ENCODE assay signal across 18 cellular contexts in the genomic region with DNA sequence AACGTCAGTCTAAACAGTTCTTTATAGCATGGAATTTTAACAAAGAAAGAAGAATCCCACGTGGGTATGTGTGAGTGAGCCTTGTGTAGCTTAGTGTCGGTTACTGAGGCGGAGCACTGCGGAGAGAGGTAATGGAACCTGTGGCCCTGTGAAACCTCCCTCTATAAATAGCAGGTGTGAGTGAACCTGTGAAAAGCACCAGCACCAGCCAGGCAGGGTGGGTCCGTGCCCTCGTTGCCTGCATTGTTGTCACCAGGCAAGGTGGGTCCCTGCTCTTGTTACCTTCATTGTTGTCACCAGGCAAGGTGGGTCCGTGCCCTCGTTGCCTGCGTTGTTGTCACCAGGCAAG. TPM values are rescaled to one million over a fixed set of nuclear protein-coding genes. Genes with fewer than 3 reads are reported as not detected.
DNase-seq lines count a peak whose midpoint lies in the region; ATAC-seq and TF ChIP-seq lines count a peak whose summit lies in the region.
"Had no signal": no experiment of that assay in that cellular context is flagged by ENCODE, and none has a peak within 500 bp of the region (broad histone marks: within the 10 kb centered on the region; RNA-seq: fewer than 3 reads in every experiment).

No MANE protein-coding gene starts in this region.

- H3K4me2 ChIP-seq in DND-41 (ENCODE audit: insufficient read depth, low read length) (no peak overlapping the region; the same call in 1 of the 2 replicates), trophoblast cell (ENCODE audit: low read length) (no peak overlapping the region)
- H3K4me2 ChIP-seq: KMS-11 had no signal

- H4K8ac ChIP-seq in trophoblast cell (ENCODE audit: low read depth, low read length): no peak overlapping the region

- H3K9me3 ChIP-seq in DND-41 (ENCODE audit: insufficient read depth, low read length, severe bottlenecking) (no peaks in the 10 kb centered on the region), trophoblast cell (ENCODE audit: insufficient read depth, low read depth, low read length) (no peaks in the 10 kb centered on the region)
- H3K9me3 ChIP-seq: psoas muscle, uterus had no signal

- no peaks in the 10 kb centered on the region for H3K9me3 Mint-ChIP-seq in activated T-cell treated with anti-CD3 and anti-CD28 coated beads, Interleukin-2, amount 50 U/mL, for 72 hours
- no peaks in the 10 kb centered on the region for H3K9me3 Mint-ChIP-seq in activated T-helper 1 cell treated with anti-CD3 and anti-CD28 coated beads, Interleukin-12 subunit alpha, Interleukin-12 subunit beta, Interleukin-2, Interleukin-4 antibody, amounts not matched to agents 30 ng/mL and 10 ng/mL and 1 ng/mL, durations not matched to agents 14 hours and 24 hours and 36 hours

- peak in 1 of 2 donors; percentile 30 for DNase-seq in activated T-cell treated with anti-CD3 and anti-CD28 coated beads, Interleukin-2, amount 50 U/mL, for 72 hours
- no peak for DNase-seq in activated T-cell treated with anti-CD3 and anti-CD28 coated beads, Interleukin-2, amount 50 U/mL, for 1 hour
- DNase-seq in DND-41: no peak
- no peak for DNase-seq in activated T-helper 1 cell treated with anti-CD3 and anti-CD28 coated beads, Interleukin-12 subunit alpha, Interleukin-12 subunit beta, Interleukin-2, Interleukin-4 antibody, amounts not matched to agents 30 ng/mL and 10 ng/mL and 1 ng/mL, durations not matched to agents 14 hours and 24 hours and 36 hours (ENCODE audit: low spot score)
- DNase-seq in trophoblast cell: no peak
- no peak for DNase-seq in NCI-H2171 treated with DMSO at 0.1 percent for 48 hours (lab: John Stamatoyannopoulos, UW)
- no peak for DNase-seq in AG08395 (ENCODE audit: low spot score)
- DNase-seq: amniotic stem cell; COR-L47; effector CD4-positive, alpha-beta T cell; islet precursor cell; NCI-H1048; psoas muscle; stimulated activated CD4-positive, alpha-beta T cell treated with anti-CD3 and anti-CD28 coated beads, Interleukin-12 subunit alpha, Interleukin-12 subunit beta, amount 100 ng/mL, for 4 hours; uterus had no signal

- H3K18ac ChIP-seq in trophoblast cell (ENCODE audit: low read length): no peak overlapping the region

- H3K36me3 ChIP-seq in DND-41 (ENCODE audit: insufficient read depth, low read length) (peaks cover 35% of the 10 kb centered on the region), trophoblast cell (ENCODE audit: control insufficient read depth in 1 of 2, insufficient read depth in 2 of 2, low read length in 2 of 2) (peaks cover 8 to 11% of the 10 kb centered on the region in 2 experiments)
- H3K36me3 ChIP-seq: uterus had no signal

- peak overlapping the region; percentile 91 for H3K4me3 Mint-ChIP-seq in activated T-cell treated with anti-CD3 and anti-CD28 coated beads, Interleukin-2, amount 50 U/mL, for 72 hours
- peak overlapping the region; percentile 92 for H3K4me3 Mint-ChIP-seq in activated T-helper 1 cell treated with anti-CD3 and anti-CD28 coated beads, Interleukin-12 subunit alpha, Interleukin-12 subunit beta, Interleukin-2, Interleukin-4 antibody, amounts not matched to agents 30 ng/mL and 10 ng/mL and 1 ng/mL, durations not matched to agents 14 hours and 24 hours and 36 hours

- H3K9ac ChIP-seq in DND-41 (ENCODE audit: low read depth, low read length) (no peak overlapping the region), trophoblast cell (ENCODE audit: low read length) (no peak overlapping the region)
- H3K9ac ChIP-seq: KMS-11 had no signal

- H3K27me3 ChIP-seq in DND-41 (ENCODE audit: insufficient read depth, low read length, poor library complexity): no peaks in the 10 kb centered on the region
- no peaks in the 10 kb centered on the region for H3K27me3 ChIP-seq in trophoblast cell (ENCODE audit: insufficient read depth, low read length)
- H3K27me3 ChIP-seq: uterus had no signal

- H4K20me1 ChIP-seq in DND-41 (ENCODE audit: insufficient read depth, low read length): peaks cover 82% of the 10 kb centered on the region

- no peak overlapping the region for H4K91ac ChIP-seq in trophoblast cell (ENCODE audit: low read depth, low read length)

- H2BK12ac ChIP-seq in trophoblast cell (ENCODE audit: low read length): no peak overlapping the region

- H2AK5ac ChIP-seq in trophoblast cell (ENCODE audit: low read length): no peak overlapping the region

- H3K79me1 ChIP-seq in trophoblast cell (ENCODE audit: low read length): peaks cover 5% of the 10 kb centered on the region

- H4K12ac ChIP-seq in trophoblast cell (ENCODE audit: low read depth, low read length): no peak overlapping the region

- H3K4me1 Mint-ChIP-seq in activated T-cell treated with anti-CD3 and anti-CD28 coated beads, Interleukin-2, amount 50 U/mL, for 72 hours (ENCODE audit: low read depth): peaks cover 70% of the 10 kb centered on the region
- H3K4me1 Mint-ChIP-seq in activated T-helper 1 cell treated with anti-CD3 and anti-CD28 coated beads, Interleukin-12 subunit alpha, Interleukin-12 subunit beta, Interleukin-2, Interleukin-4 antibody, amounts not matched to agents 30 ng/mL and 10 ng/mL and 1 ng/mL, durations not matched to agents 14 hours and 24 hours and 36 hours (ENCODE audit: low read depth): peaks cover 64% of the 10 kb centered on the region

- H2AFZ ChIP-seq in DND-41 (ENCODE audit: low read depth, low read length): no peak overlapping the region
- no peak overlapping the region for H2AFZ ChIP-seq in trophoblast cell (ENCODE audit: insufficient read depth, low read length, poor library complexity)

- WGBS in trophoblast cell (ENCODE audit: extremely low coverage, insufficient coverage, insufficient read length): no CpG with 5 or more reads among the region's 10 CpGs

- no peak overlapping the region for H3K14ac ChIP-seq in trophoblast cell (ENCODE audit: low read length)

- peak overlapping the region; percentile 99; the same call in 1 of the 2 replicates for H3K27ac ChIP-seq in DND-41 (ENCODE audit: low read length)
- no peak overlapping the region for H3K27ac ChIP-seq in trophoblast cell (ENCODE audit: low read depth, low read length)
- H3K27ac ChIP-seq: KMS-11, psoas muscle, SK-N-MC, uterus had no signal

- no peaks in the 10 kb centered on the region for H3K27me3 Mint-ChIP-seq in activated T-cell treated with anti-CD3 and anti-CD28 coated beads, Interleukin-2, amount 50 U/mL, for 72 hours (ENCODE audit: low read depth)
- no peaks in the 10 kb centered on the region for H3K27me3 Mint-ChIP-seq in activated T-helper 1 cell treated with anti-CD3 and anti-CD28 coated beads, Interleukin-12 subunit alpha, Interleukin-12 subunit beta, Interleukin-2, Interleukin-4 antibody, amounts not matched to agents 30 ng/mL and 10 ng/mL and 1 ng/mL, durations not matched to agents 14 hours and 24 hours and 36 hours (ENCODE audit: insufficient read depth)

- peaks cover 7 to 23% of the 10 kb centered on the region in 2 donors for H3K36me3 Mint-ChIP-seq in activated T-cell treated with anti-CD3 and anti-CD28 coated beads, Interleukin-2, amount 50 U/mL, for 72 hours (ENCODE audit: insufficient read depth in 2 of 2)
- peaks cover 30% of the 10 kb centered on the region for H3K36me3 Mint-ChIP-seq in activated T-helper 1 cell treated with anti-CD3 and anti-CD28 coated beads, Interleukin-12 subunit alpha, Interleukin-12 subunit beta, Interleukin-2, Interleukin-4 antibody, amounts not matched to agents 30 ng/mL and 10 ng/mL and 1 ng/mL, durations not matched to agents 14 hours and 24 hours and 36 hours (ENCODE audit: low read depth)

- peak overlapping the region; percentile 66 for H3K4ac ChIP-seq in trophoblast cell (ENCODE audit: low read depth, low read length)

- intact Hi-C loops in activated T-helper 1 cell treated with anti-CD3 and anti-CD28 coated beads, Interleukin-12 subunit alpha, Interleukin-12 subunit beta, Interleukin-2, Interleukin-4 antibody, amounts not matched to agents 30 ng/mL and 10 ng/mL and 1 ng/mL, durations not matched to agents 14 hours and 24 hours and 36 hours (cut with micrococcal nuclease): no loop called here

- H2BK120ac ChIP-seq in trophoblast cell (ENCODE audit: insufficient read depth, low read length, poor library complexity): no peak overlapping the region

- peak overlapping the region; percentile 97 for H3K27ac Mint-ChIP-seq in activated T-cell treated with anti-CD3 and anti-CD28 coated beads, Interleukin-2, amount 50 U/mL, for 72 hours
- H3K27ac Mint-ChIP-seq in activated T-helper 1 cell treated with anti-CD3 and anti-CD28 coated beads, Interleukin-12 subunit alpha, Interleukin-12 subunit beta, Interleukin-2, Interleukin-4 antibody, amounts not matched to agents 30 ng/mL and 10 ng/mL and 1 ng/mL, durations not matched to agents 14 hours and 24 hours and 36 hours: peak overlapping the region; percentile 52

- H3K4me3 ChIP-seq in DND-41 (ENCODE audit: low read depth in 1 of 2, low read length in 2 of 2) (no peak overlapping the region), trophoblast cell (ENCODE audit: low read depth, low read length) (no peak overlapping the region)
- H3K4me3 ChIP-seq: psoas muscle, SK-N-MC, uterus had no signal

- no peak for ATAC-seq in activated T-cell treated with anti-CD3 and anti-CD28 coated beads, Interleukin-2, amount 50 U/mL, for 72 hours (replicated peaks in 1 of 2)
- no peak for ATAC-seq in DND-41 (ENCODE audit: insufficient read depth, low read depth)
- no peak for ATAC-seq in HG03342 (IDR thresholded peaks at IDR 0.05; ENCODE audit: unreplicated experiment)

- no peak overlapping the region for H2BK5ac ChIP-seq in trophoblast cell (ENCODE audit: low read depth, low read length, poor library complexity)

- H3K79me2 ChIP-seq in DND-41 (ENCODE audit: insufficient read depth, low read length): peaks cover 89% of the 10 kb centered on the region
- peaks cover 35% of the 10 kb centered on the region for H3K79me2 ChIP-seq in trophoblast cell (ENCODE audit: control insufficient read depth, insufficient read depth, low read length, poor library complexity)

- H3K23ac ChIP-seq in trophoblast cell (ENCODE audit: low read length): no peak overlapping the region

- H3K4me1 ChIP-seq in DND-41 (ENCODE audit: insufficient read depth, low read length) (peaks cover 45% of the 10 kb centered on the region), trophoblast cell (ENCODE audit: control insufficient read depth in 1 of 2, insufficient read depth in 2 of 2, low read length in 2 of 2) (peaks cover 13 to 16% of the 10 kb centered on the region in 2 experiments)

- no peak for TF ChIP-seq CTCF in DND-41 (IDR thresholded peaks at IDR 0.05; ENCODE audit: borderline replicate concordance, extremely low read depth, low read length, poor library complexity, severe bottlenecking)

RNA-seq across cellular contexts. Expression of a gene that starts 4.7 kb away (rescaled TPM):
- total RNA-seq in activated T-cell treated with anti-CD3 and anti-CD28 coated beads, Interleukin-2, amount 50 U/mL, for 72 hours: 100 to 1,000 TPM in 1 of 2 donors, 10 to 100 TPM in 1; 30.1 to 103 TPM
- 45.9 and 47.2 TPM in 2 replicates for total RNA-seq in activated T-helper 1 cell treated with anti-CD3 and anti-CD28 coated beads, Interleukin-12 subunit alpha, Interleukin-12 subunit beta, Interleukin-2, Interleukin-4 antibody, amounts not matched to agents 30 ng/mL and 10 ng/mL and 1 ng/mL, durations not matched to agents 14 hours and 24 hours and 36 hours
- 21.4 and 21.6 TPM in 2 replicates for polyA plus RNA-seq in trophoblast cell (2013)
